8 cellular contexts compared by ENCODE assay signal in genomic region chr1:26164036-26164927, GRCh38.
DNase-seq lines count a peak whose midpoint lies in the region; ATAC-seq, FAIRE-seq and TF ChIP-seq lines count a peak whose summit lies in the region.

No MANE protein-coding gene starts in this region.

- no peak for ATAC-seq in HG02610 (IDR thresholded peaks at IDR 0.05; ENCODE audit: unreplicated experiment)

- intact Hi-C loops in posterior cingulate gyrus (cut with DNase I), result loop anchor here (5.0 kb wide), 1 partner anchor 127 kb away; no protein-coding TSS in a partner anchor

- H3K4me3 ChIP-seq in NB4 (ENCODE audit: low read depth, low read length), result no peak overlapping the region

- peak; percentile 66 for TF ChIP-seq CTCF in D721Med (IDR thresholded peaks at IDR 0.05; ENCODE audit: insufficient read depth, missing control alignments)
- peak; percentile 14 for TF ChIP-seq CTCF in NB4 (IDR thresholded peaks at IDR 0.05; ENCODE audit: low read depth, low read length)

- no peak for TF ChIP-seq POLR2A in NB4 (IDR thresholded peaks at IDR 0.05; ENCODE audit: extremely low read depth, insufficient read length)

- DNase-seq in D721Med (ENCODE audit: insufficient read length, low spot score), result no peak
- peak; percentile 47 for DNase-seq in NB4 (ENCODE audit: low read depth)
- peak; percentile 36 for DNase-seq in activated effector memory CD4-positive, alpha-beta T cell treated with Interleukin-2 at 50 U/mL for 16 hours
- peak; percentile 34 for DNase-seq in glomerular visceral epithelial cell (ENCODE audit: extremely low spot score)
- DNase-seq in posterior cingulate gyrus, result peak in 6 of 10 donors; percentile 25 to 90 (median 66)
- no peak for DNase-seq in T1000 (lab: John Stamatoyannopoulos, UW)
- DNase-seq in dedifferentiated amniotic fluid mesenchymal stem cell (ENCODE audit: extremely low spot score), result no peak

- FAIRE-seq in D721Med (lab: Jason Lieb, UNC), result no peak

Comparison
In these comparisons a context has a peak if more than half of its experiments do, and no peak if none do; other contexts are left out.
1. DNase-seq: peak in NB4 (single experiment), activated effector memory CD4-positive, alpha-beta T cell treated with Interleukin-2 at 50 U/mL for 16 hours (single experiment), glomerular visceral epithelial cell (single experiment) and posterior cingulate gyrus (6 of 10); none in D721Med (single experiment), T1000 (single experiment) and dedifferentiated amniotic fluid mesenchymal stem cell (single experiment).